In genomic region chr2:60407398-60407797, GRCh38 we compare ENCODE assay signal across 18 cellular contexts.
A peak's percentile ranks its signal among the peaks of the same experiment; 100 is the strongest.
DNase-seq lines count a peak whose midpoint lies in the region; ATAC-seq and TF ChIP-seq lines count a peak whose summit lies in the region.
"Had no signal": no experiment of that assay in that cellular context is flagged by ENCODE, and none has a peak within 500 bp of the region (broad histone marks: within the 10 kb centered on the region; RNA-seq: fewer than 3 reads in every experiment).

No MANE protein-coding gene starts in this region.

- intact Hi-C loops in left cardiac atrium (cut with DNase I) = no loop called here
- intact Hi-C loops in Right ventricle myocardium superior (cut with DNase I) = no loop called here

- no peaks in the 10 kb centered on the region for H3K36me3 ChIP-seq in SJCRH30
- H3K36me3 ChIP-seq: Peyer's patch had no signal

- H3K4me1 Mint-ChIP-seq in nephron progenitor cell = peaks cover 94% of the 10 kb centered on the region

- H3K4me3 Mint-ChIP-seq in nephron progenitor cell = no peak overlapping the region

- H3K4me3 ChIP-seq in SJCRH30 = no peak overlapping the region
- H3K4me3 ChIP-seq: A549, K562, Peyer's patch had no signal

- H3K27me3 Mint-ChIP-seq in nephron progenitor cell (ENCODE audit: low read depth, poor library complexity) = peaks cover 25% of the 10 kb centered on the region

- ATAC-seq in left cardiac atrium (peak; percentile 48 to 62), Right ventricle myocardium superior (ENCODE audit: poor library complexity) (no peak), HG03442 (IDR thresholded peaks at IDR 0.05; ENCODE audit: unreplicated experiment) (no peak)
- ATAC-seq: A549, K562 had no signal

- no peaks in the 10 kb centered on the region for H3K27me3 ChIP-seq in SJCRH30
- H3K27me3 ChIP-seq: Peyer's patch had no signal

- H3K4me1 ChIP-seq in SJCRH30 = peaks cover 39% of the 10 kb centered on the region
- H3K4me1 ChIP-seq: A549, Peyer's patch had no signal

- no peaks in the 10 kb centered on the region for H3K9me3 ChIP-seq in SJCRH30 (replicated peaks)
- H3K9me3 ChIP-seq: A549, Peyer's patch had no signal

- TF ChIP-seq CTCF in nephron progenitor cell (IDR thresholded peaks at IDR 0.05) = no peak

- peak overlapping the region; percentile 79 for H3K27ac Mint-ChIP-seq in nephron progenitor cell

- H3K9me3 Mint-ChIP-seq in nephron progenitor cell = no peaks in the 10 kb centered on the region

- DNase-seq in left cardiac atrium (peak; percentile 30), Right ventricle myocardium superior (no peak), SJCRH30 (peak; percentile 54 to 72), nephron progenitor cell (no peak), SKM-1 treated with dmso at 0.1 percent for 144 hours (lab: John Stamatoyannopoulos, UW; ENCODE audit: unreplicated experiment) (no peak)
- no peak for DNase-seq in activated CD4-positive, alpha-beta T cell treated with anti-CD3 and anti-CD28 coated beads, Interleukin-2, amount 50 U/mL, for 4 hours
- DNase-seq: DMS79 treated with DMSO at 0.1 percent for 48 hours; NCI-H1092 treated with DMSO at 0.1 percent for 48 hours; NCI-H146; NCI-H2029 treated with DMSO at 0.1 percent for 48 hours; NCI-H2171 treated with DMSO at 0.1 percent for 48 hours; NCI-H446 treated with DMSO at 0.1 percent for 48 hours; NK-92 treated with Interleukin-12 subunit alpha and Interleukin-12 subunit beta, amount 100 ng/mL, for 24 hours had no signal

- H3K36me3 Mint-ChIP-seq in nephron progenitor cell (ENCODE audit: low read depth) = no peaks in the 10 kb centered on the region

- H3K27ac ChIP-seq in SJCRH30 = no peak overlapping the region
- H3K27ac ChIP-seq: A549, C4-2B, Peyer's patch had no signal

Comparison
In these comparisons a context has a peak if more than half of its experiments do, and no peak if none do; other contexts are left out.
1. ATAC-seq: peak in left cardiac atrium (2 of 2); none in Right ventricle myocardium superior (single experiment) and HG03442 (single experiment).
2. DNase-seq: peak in left cardiac atrium (single experiment) and SJCRH30 (2 of 2); none in Right ventricle myocardium superior (single experiment), nephron progenitor cell (single experiment), activated CD4-positive, alpha-beta T cell treated with anti-CD3 and anti-CD28 coated beads, Interleukin-2, amount 50 U/mL, for 4 hours (0 of 2) and SKM-1 treated with dmso at 0.1 percent for 144 hours (single experiment).